ENCODE assay signal across 22 cellular contexts in genomic region chr20:54107600-54108393, GRCh38. TPM values are rescaled to one million over a fixed set of nuclear protein-coding genes. Genes with fewer than 3 reads are reported as not detected.
DNase-seq lines count a peak whose midpoint lies in the region; ATAC-seq, FAIRE-seq and TF ChIP-seq lines count a peak whose summit lies in the region.
"Had no signal": no experiment of that assay in that cellular context is flagged by ENCODE, and none has a peak within 500 bp of the region (broad histone marks: within the 10 kb centered on the region; RNA-seq: fewer than 3 reads in every experiment).

No MANE protein-coding gene starts in this region.

- H3K4me1 ChIP-seq in esophagus squamous epithelium = peaks cover 0 to 76% (median 19%) of the 10 kb centered on the region in 3 donors
- H3K4me1 ChIP-seq: BLaER1 treated with 17β-estradiol and CSF1 and Interleukin-3, amounts not matched to agents 10 nM and 100 nM; breast epithelium; left ventricle myocardium inferior; sigmoid colon had no signal

- DNase-seq in Caki2 (ENCODE audit: low read depth) (peak; percentile 63), RCC 7860 (ENCODE audit: low spot score) (peak; percentile 43), esophagus squamous epithelium (lab: John Stamatoyannopoulos, UW) (no peak), mucosa of gallbladder (ENCODE audit: low spot score) (peak; percentile 19), D341Med (ENCODE audit: low spot score) (no peak)
- DNase-seq in activated CD4-positive, alpha-beta T cell treated with anti-CD3 and anti-CD28 coated beads for 1 hour = no peak
- no peak for DNase-seq in activated CD4-positive, alpha-beta T cell treated with anti-CD3 and anti-CD28 coated beads for 4 hours
- DNase-seq: activated CD4-positive, alpha-beta T cell treated with anti-CD3 and anti-CD28 coated beads for 48 hours; activated naive CD8-positive, alpha-beta T cell treated with anti-CD3 and anti-CD28 coated beads, Interleukin-2, amount 10 ng/mL, durations not matched to agents 7 days and 5 days; left ventricle myocardium inferior; MG63; NCI-H82; occipital lobe; sigmoid colon; SK-N-SH; T-helper 9 cell had no signal

- in situ Hi-C loops in Caki2 (cut with HindIII; ENCODE audit: low pct_unique_long_range_greater_than_20kb, low sequenced_read_pairs) = loop anchor here (10.0 kb wide), 1 partner anchor 87 kb away; no protein-coding TSS in a partner anchor

- peak; percentile 30 for FAIRE-seq in RCC 7860 (lab: Jason Lieb, UNC)
- FAIRE-seq: H1 had no signal

- no peak overlapping the region for H3K4me3 ChIP-seq in esophagus squamous epithelium
- H3K4me3 ChIP-seq: BLaER1 treated with 17β-estradiol and CSF1 and Interleukin-3, amounts not matched to agents 10 nM and 100 nM; breast epithelium; left ventricle myocardium inferior; MG63; sigmoid colon had no signal

- H3K27ac ChIP-seq in esophagus squamous epithelium = peak overlapping the region in 3 of 4 donors; percentile 38 to 58 (median 53)
- H3K27ac ChIP-seq: BLaER1 treated with 17β-estradiol and CSF1 and Interleukin-3, amounts not matched to agents 10 nM and 100 nM; breast epithelium; left ventricle myocardium inferior; sigmoid colon had no signal

- no peaks in the 10 kb centered on the region for H3K27me3 ChIP-seq in esophagus squamous epithelium
- H3K27me3 ChIP-seq: BLaER1 treated with 17β-estradiol and CSF1 and Interleukin-3, amounts not matched to agents 10 nM and 100 nM; breast epithelium; MG63; sigmoid colon had no signal

- intact Hi-C loops in esophagus squamous epithelium (cut with DNase I) = no loop called here

- no peak for ATAC-seq in GM18519 (IDR thresholded peaks at IDR 0.05; ENCODE audit: low FRiP score, unreplicated experiment)

- no peaks in the 10 kb centered on the region for H3K9me3 ChIP-seq in esophagus squamous epithelium
- H3K9me3 ChIP-seq: breast epithelium, left ventricle myocardium inferior, MG63, sigmoid colon, SK-N-SH had no signal

- TF ChIP-seq POLR2A in esophagus squamous epithelium (IDR thresholded peaks at IDR 0.05) = no peak

- TF ChIP-seq CTCF in esophagus squamous epithelium (IDR thresholded peaks at IDR 0.05) = no peak

- 58% methylated on average over 7 of the region's 7 CpGs for WGBS in esophagus squamous epithelium, 2 donors

- no peaks in the 10 kb centered on the region for H3K36me3 ChIP-seq in esophagus squamous epithelium
- H3K36me3 ChIP-seq: BLaER1 treated with 17β-estradiol and CSF1 and Interleukin-3, amounts not matched to agents 10 nM and 100 nM; breast epithelium; left ventricle myocardium inferior; MG63; sigmoid colon had no signal

RNA-seq across cellular contexts. Expression of gene BCAS1, which starts 37.4 kb away (rescaled TPM):
- total RNA-seq in Caki2 (2014; rRNA removed; shearing (Covaris generic); ENCODE audit: low replicate concordance) = not detected in 2 replicates
- 1 to 10 TPM in 3 of 4 donors, under 1 TPM in 1; 0.97 to 9.3 (median 4.4) TPM for total RNA-seq in esophagus squamous epithelium
- 13.2 TPM for total RNA-seq in mucosa of gallbladder
- total RNA-seq: activated T-helper 2 cell treated with anti-CD3 and anti-CD28 coated beads, Interferon-gamma antibody, Interleukin-2, Interleukin-4, amounts not matched to agents 10 μg/mL and 5 μg/mL and 100 μg/mL, durations not matched to agents 14 hours and 24 hours and 36 hours; G401; left ventricle myocardium inferior had no signal

Comparison
In these comparisons a context has a peak if more than half of its experiments do, and no peak if none do; other contexts are left out.
1. DNase-seq: peak in Caki2 (single experiment), RCC 7860 (single experiment) and mucosa of gallbladder (single experiment); none in esophagus squamous epithelium (single experiment), activated CD4-positive, alpha-beta T cell treated with anti-CD3 and anti-CD28 coated beads for 1 hour (single experiment), D341Med (single experiment) and activated CD4-positive, alpha-beta T cell treated with anti-CD3 and anti-CD28 coated beads for 4 hours (0 of 2).